Comparison of ENCODE assay signal across 1 cellular context in the genomic region with DNA sequence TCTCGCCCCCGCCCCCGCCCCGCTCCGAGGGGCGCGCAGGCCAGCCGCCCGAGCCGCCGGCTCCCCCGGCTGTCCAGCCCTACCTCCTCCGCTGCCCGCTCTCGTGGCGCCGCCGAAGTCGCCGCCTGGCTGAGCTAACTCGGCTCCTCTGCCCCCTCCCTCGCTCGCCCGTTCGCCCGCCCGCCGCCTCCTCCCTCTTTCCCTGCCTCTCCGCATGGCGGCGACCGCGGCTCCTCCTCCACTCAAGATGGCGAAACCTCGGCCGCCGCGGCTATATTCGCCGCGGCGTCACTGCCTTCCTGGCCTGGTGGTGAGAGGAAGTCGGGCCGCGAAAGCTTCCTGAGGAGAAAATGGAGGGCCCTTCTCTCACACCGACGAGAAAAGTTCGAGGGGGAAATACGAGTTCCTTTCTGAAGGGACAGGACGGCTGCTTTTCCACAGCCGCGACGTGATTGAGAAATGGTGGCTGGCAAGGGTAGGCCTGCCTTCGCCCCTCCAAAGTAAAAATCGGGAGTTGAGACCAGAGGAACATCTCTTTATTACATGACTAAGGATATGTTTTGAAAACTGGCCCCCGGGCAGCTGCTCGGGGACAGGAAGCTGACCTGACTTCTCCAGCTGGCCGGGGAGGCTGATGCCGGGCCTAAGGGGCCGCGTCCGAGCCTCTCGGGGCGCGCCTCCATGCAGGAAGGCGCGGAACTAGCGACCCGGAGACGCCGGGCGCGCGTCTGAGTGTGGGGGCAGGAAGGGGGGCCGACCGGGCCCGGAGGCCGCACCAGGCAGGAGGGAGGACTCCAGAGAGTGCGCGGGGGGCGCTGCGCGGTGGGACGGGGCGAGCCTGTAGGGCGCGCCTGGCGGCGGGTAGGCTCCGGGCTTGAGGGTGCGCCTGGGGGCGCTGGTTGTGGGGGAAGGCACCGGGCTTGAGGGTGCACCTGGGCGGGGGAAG.
TF ChIP-seq lines count a peak whose summit lies in the region.

Gene DDX6, minus strand, starts transcription at position 150 of the 946 bp plus-strand sequence. CDS start 4,913 bp downstream, outside the sequence.

TF ChIP-seq in K562, 482 proteins besides CTCF, POLR2A, EP300 and RAD21 (continued from another document and continues in another):
- TF ChIP-seq, protein P1, sequence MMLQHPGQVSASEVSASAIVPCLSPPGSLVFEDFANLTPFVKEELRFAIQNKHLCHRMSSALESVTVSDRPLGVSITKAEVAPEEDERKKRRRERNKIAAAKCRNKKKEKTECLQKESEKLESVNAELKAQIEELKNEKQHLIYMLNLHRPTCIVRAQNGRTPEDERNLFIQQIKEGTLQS (IDR thresholded peaks at IDR 0.05), result no peak
- TF ChIP-seq, protein P1 (CRISPR knock-in tag; conservative IDR thresholded peaks at IDR 0.05), result no peak; the same call in 1 of the 2 replicates
- no peak for TF ChIP-seq MCM2 (IDR thresholded peaks at IDR 0.05; ENCODE audit: low read depth)
- TF ChIP-seq, protein P2, sequence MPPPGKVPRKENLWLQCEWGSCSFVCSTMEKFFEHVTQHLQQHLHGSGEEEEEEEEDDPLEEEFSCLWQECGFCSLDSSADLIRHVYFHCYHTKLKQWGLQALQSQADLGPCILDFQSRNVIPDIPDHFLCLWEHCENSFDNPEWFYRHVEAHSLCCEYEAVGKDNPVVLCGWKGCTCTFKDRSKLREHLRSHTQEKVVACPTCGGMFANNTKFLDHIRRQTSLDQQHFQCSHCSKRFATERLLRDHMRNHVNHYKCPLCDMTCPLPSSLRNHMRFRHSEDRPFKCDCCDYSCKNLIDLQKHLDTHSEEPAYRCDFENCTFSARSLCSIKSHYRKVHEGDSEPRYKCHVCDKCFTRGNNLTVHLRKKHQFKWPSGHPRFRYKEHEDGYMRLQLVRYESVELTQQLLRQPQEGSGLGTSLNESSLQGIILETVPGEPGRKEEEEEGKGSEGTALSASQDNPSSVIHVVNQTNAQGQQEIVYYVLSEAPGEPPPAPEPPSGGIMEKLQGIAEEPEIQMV (tag; conservative IDR thresholded peaks at IDR 0.05; ENCODE audit: low read depth), result no peak
- no peak for TF ChIP-seq SNRNP70 (optimal IDR thresholded peaks at IDR 0.05; ENCODE audit: low read depth, low read length)
- no peak; the same call in 1 of the 2 replicates for TF ChIP-seq IRF2 (CRISPR knock-in tag; IDR thresholded peaks at IDR 0.05)
- no peak for TF ChIP-seq ZNF699 (CRISPR knock-in tag; IDR thresholded peaks at IDR 0.05; ENCODE audit: insufficient replicate concordance)
- peak; percentile 83 for TF ChIP-seq ZNF766 (CRISPR knock-in tag; conservative IDR thresholded peaks at IDR 0.05)
- TF ChIP-seq BHLHE40 (IDR thresholded peaks at IDR 0.05; ENCODE audit: low read length), result peak; percentile 21; the same call in 1 of the 2 replicates
- no peak for TF ChIP-seq SMARCC2 (IDR thresholded peaks at IDR 0.05; ENCODE audit: low read depth)
- TF ChIP-seq GATAD2A (IDR thresholded peaks at IDR 0.05), result peak; percentile 26; the same call in 1 of the 2 replicates
- TF ChIP-seq U2AF1 (optimal IDR thresholded peaks at IDR 0.05; ENCODE audit: low read depth, low read length), result peak; percentile 60
- no peak for TF ChIP-seq ZNF764 (CRISPR knock-in tag; IDR thresholded peaks at IDR 0.05; ENCODE audit: low read depth)
- 0 out of 2 replicates have a peak, but pooled peaks have one; percentile 38 for TF ChIP-seq KLF6 (CRISPR knock-in tag; IDR thresholded peaks at IDR 0.05; ENCODE audit: borderline replicate concordance)
- no peak for TF ChIP-seq ZNF695 (CRISPR knock-in tag; IDR thresholded peaks at IDR 0.05)
- no peak for TF ChIP-seq ZNF583 (CRISPR knock-in tag; IDR thresholded peaks at IDR 0.05)
- peak; percentile 43; the same call in 1 of the 2 replicates for TF ChIP-seq ZNF436 (CRISPR knock-in tag; IDR thresholded peaks at IDR 0.05)
- no peak for TF ChIP-seq ZNF512 (tag; IDR thresholded peaks at IDR 0.05)
- TF ChIP-seq XRCC3 (IDR thresholded peaks at IDR 0.05), result no peak
- 0 out of 2 replicates have a peak, but pooled peaks have one; percentile 2 for TF ChIP-seq ZFP1 (CRISPR knock-in tag; IDR thresholded peaks at IDR 0.05)
- no peak for TF ChIP-seq ZNF445 (CRISPR knock-in tag; IDR thresholded peaks at IDR 0.05; ENCODE audit: low read depth)
- TF ChIP-seq JUNB (CRISPR knock-in tag; conservative IDR thresholded peaks at IDR 0.05), result no peak
- TF ChIP-seq GTF2E2 (tag; IDR thresholded peaks at IDR 0.05), result peak; percentile 99
- TF ChIP-seq ADNP (tag; IDR thresholded peaks at IDR 0.05), result no peak
- peak in 1 of 2 experiments; percentile 27; a peak in 1 of 4 replicates for TF ChIP-seq ARNT (IDR thresholded peaks at IDR 0.05)
- 0 out of 2 replicates have a peak, but pooled peaks have one; percentile 52 for TF ChIP-seq HNRNPL (IDR thresholded peaks at IDR 0.05; ENCODE audit: low read depth, low read length)
- TF ChIP-seq PHTF2 (CRISPR knock-in tag; IDR thresholded peaks at IDR 0.05), result no peak
- peak; percentile 79 for TF ChIP-seq GTF2A2 (tag; IDR thresholded peaks at IDR 0.05)
- TF ChIP-seq SMAD1 (IDR thresholded peaks at IDR 0.05; ENCODE audit: low read depth, low read length, partially characterized antibody), result no peak
- TF ChIP-seq GABPA (tag; conservative IDR thresholded peaks at IDR 0.05; ENCODE audit: low read depth), result peak; percentile 69
- 0 out of 2 replicates have a peak, but pooled peaks have one; percentile 37 for TF ChIP-seq ZNF311 (CRISPR knock-in tag; IDR thresholded peaks at IDR 0.05)
- TF ChIP-seq, protein P3, sequence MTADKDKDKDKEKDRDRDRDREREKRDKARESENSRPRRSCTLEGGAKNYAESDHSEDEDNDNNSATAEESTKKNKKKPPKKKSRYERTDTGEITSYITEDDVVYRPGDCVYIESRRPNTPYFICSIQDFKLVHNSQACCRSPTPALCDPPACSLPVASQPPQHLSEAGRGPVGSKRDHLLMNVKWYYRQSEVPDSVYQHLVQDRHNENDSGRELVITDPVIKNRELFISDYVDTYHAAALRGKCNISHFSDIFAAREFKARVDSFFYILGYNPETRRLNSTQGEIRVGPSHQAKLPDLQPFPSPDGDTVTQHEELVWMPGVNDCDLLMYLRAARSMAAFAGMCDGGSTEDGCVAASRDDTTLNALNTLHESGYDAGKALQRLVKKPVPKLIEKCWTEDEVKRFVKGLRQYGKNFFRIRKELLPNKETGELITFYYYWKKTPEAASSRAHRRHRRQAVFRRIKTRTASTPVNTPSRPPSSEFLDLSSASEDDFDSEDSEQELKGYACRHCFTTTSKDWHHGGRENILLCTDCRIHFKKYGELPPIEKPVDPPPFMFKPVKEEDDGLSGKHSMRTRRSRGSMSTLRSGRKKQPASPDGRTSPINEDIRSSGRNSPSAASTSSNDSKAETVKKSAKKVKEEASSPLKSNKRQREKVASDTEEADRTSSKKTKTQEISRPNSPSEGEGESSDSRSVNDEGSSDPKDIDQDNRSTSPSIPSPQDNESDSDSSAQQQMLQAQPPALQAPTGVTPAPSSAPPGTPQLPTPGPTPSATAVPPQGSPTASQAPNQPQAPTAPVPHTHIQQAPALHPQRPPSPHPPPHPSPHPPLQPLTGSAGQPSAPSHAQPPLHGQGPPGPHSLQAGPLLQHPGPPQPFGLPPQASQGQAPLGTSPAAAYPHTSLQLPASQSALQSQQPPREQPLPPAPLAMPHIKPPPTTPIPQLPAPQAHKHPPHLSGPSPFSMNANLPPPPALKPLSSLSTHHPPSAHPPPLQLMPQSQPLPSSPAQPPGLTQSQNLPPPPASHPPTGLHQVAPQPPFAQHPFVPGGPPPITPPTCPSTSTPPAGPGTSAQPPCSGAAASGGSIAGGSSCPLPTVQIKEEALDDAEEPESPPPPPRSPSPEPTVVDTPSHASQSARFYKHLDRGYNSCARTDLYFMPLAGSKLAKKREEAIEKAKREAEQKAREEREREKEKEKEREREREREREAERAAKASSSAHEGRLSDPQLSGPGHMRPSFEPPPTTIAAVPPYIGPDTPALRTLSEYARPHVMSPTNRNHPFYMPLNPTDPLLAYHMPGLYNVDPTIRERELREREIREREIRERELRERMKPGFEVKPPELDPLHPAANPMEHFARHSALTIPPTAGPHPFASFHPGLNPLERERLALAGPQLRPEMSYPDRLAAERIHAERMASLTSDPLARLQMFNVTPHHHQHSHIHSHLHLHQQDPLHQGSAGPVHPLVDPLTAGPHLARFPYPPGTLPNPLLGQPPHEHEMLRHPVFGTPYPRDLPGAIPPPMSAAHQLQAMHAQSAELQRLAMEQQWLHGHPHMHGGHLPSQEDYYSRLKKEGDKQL (CRISPR knock-in tag; IDR thresholded peaks at IDR 0.05; ENCODE audit: borderline replicate concordance), result no peak
- peak; percentile 86 for TF ChIP-seq PHF8 (IDR thresholded peaks at IDR 0.05; ENCODE audit: borderline replicate concordance, low read length)
- 0 out of 2 replicates have a peak, but pooled peaks have one; percentile 33 for TF ChIP-seq KLF13 (tag; IDR thresholded peaks at IDR 0.05; ENCODE audit: borderline replicate concordance, low read depth)
- peak in 1 of 2 experiments; percentile 28; a peak in 2 of 4 replicates for TF ChIP-seq MLLT1 (IDR thresholded peaks at IDR 0.05)
- peak; percentile 82; the same call in 1 of the 2 replicates for TF ChIP-seq FOXK1 (CRISPR knock-in tag; IDR thresholded peaks at IDR 0.05; ENCODE audit: borderline replicate concordance)
- no peak for TF ChIP-seq MCM3 (IDR thresholded peaks at IDR 0.05)
- no peak for TF ChIP-seq ZNF644 (tag; IDR thresholded peaks at IDR 0.05; ENCODE audit: low read depth)
- TF ChIP-seq SIN3B (IDR thresholded peaks at IDR 0.05; ENCODE audit: low read depth), result no peak
- no peak for TF ChIP-seq ZKSCAN3 (CRISPR knock-in tag; IDR thresholded peaks at IDR 0.05)
- TF ChIP-seq, protein P4, sequence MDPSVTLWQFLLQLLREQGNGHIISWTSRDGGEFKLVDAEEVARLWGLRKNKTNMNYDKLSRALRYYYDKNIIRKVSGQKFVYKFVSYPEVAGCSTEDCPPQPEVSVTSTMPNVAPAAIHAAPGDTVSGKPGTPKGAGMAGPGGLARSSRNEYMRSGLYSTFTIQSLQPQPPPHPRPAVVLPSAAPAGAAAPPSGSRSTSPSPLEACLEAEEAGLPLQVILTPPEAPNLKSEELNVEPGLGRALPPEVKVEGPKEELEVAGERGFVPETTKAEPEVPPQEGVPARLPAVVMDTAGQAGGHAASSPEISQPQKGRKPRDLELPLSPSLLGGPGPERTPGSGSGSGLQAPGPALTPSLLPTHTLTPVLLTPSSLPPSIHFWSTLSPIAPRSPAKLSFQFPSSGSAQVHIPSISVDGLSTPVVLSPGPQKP (CRISPR knock-in tag; IDR thresholded peaks at IDR 0.05), result no peak
- no peak for TF ChIP-seq PHB2 (IDR thresholded peaks at IDR 0.05; ENCODE audit: low read depth)
- TF ChIP-seq ZNF518B (CRISPR knock-in tag; IDR thresholded peaks at IDR 0.05), result no peak
- no peak for TF ChIP-seq ZNF143 (CRISPR knock-in tag; IDR thresholded peaks at IDR 0.05)
- TF ChIP-seq, protein P5, sequence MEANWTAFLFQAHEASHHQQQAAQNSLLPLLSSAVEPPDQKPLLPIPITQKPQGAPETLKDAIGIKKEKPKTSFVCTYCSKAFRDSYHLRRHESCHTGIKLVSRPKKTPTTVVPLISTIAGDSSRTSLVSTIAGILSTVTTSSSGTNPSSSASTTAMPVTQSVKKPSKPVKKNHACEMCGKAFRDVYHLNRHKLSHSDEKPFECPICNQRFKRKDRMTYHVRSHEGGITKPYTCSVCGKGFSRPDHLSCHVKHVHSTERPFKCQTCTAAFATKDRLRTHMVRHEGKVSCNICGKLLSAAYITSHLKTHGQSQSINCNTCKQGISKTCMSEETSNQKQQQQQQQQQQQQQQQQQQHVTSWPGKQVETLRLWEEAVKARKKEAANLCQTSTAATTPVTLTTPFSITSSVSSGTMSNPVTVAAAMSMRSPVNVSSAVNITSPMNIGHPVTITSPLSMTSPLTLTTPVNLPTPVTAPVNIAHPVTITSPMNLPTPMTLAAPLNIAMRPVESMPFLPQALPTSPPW (CRISPR knock-in tag; IDR thresholded peaks at IDR 0.05), result peak; percentile 91
